Comparison of ENCODE assay signal across 15 cellular contexts in genomic region chr20:399182-399707, GRCh38.
"Had no signal": no experiment of that assay in that cellular context is flagged by ENCODE, and none has a peak within 500 bp of the region (broad histone marks: within the 10 kb centered on the region; RNA-seq: fewer than 3 reads in every experiment).

No MANE protein-coding gene starts in this region.

- H3K9me3 ChIP-seq: tibial artery had no signal

- H3K27me3 ChIP-seq: tibial artery had no signal

- FAIRE-seq: astrocyte, bronchial epithelial cell, urothelium cell line had no signal

- H3K9ac ChIP-seq: parathyroid adenoma had no signal

- H3K27me3 Mint-ChIP-seq: activated CD4-positive, alpha-beta memory T cell treated with anti-CD3 and anti-CD28 coated beads, Interleukin-2, amount 10 ng/mL, durations not matched to agents 7 days and 5 days; activated naive CD4-positive, alpha-beta T cell treated with anti-CD3 and anti-CD28 coated beads, Interleukin-2, amount 10 ng/mL, durations not matched to agents 7 days and 5 days; activated T-cell treated with anti-CD3 and anti-CD28 coated beads, Interleukin-2, amount 50 U/mL, for 24 hours; naive B cell had no signal

- H3K27ac ChIP-seq: parathyroid adenoma, tibial artery had no signal

- ATAC-seq: left colon; stimulated activated effector memory CD8-positive, alpha-beta T cell treated with anti-CD3 and anti-CD28 coated beads, Interleukin-12 subunit alpha, Interleukin-12 subunit beta, amount 100 ng/mL, for 72 hours had no signal

- H3K79me2 ChIP-seq: parathyroid adenoma had no signal

- H3K4me3 ChIP-seq: tibial artery had no signal

- H3K9me3 Mint-ChIP-seq: activated T-cell treated with anti-CD3 and anti-CD28 coated beads, Interleukin-2, amount 50 U/mL, for 24 hours; stimulated activated effector memory CD8-positive, alpha-beta T cell treated with anti-CD3 and anti-CD28 coated beads, Interleukin-12 subunit alpha, Interleukin-12 subunit beta, amount 100 ng/mL, for 72 hours had no signal

- H3K4me3 Mint-ChIP-seq: activated CD4-positive, alpha-beta memory T cell treated with anti-CD3 and anti-CD28 coated beads, Interleukin-2, amount 10 ng/mL, durations not matched to agents 7 days and 5 days; activated naive CD4-positive, alpha-beta T cell treated with anti-CD3 and anti-CD28 coated beads, Interleukin-2, amount 10 ng/mL, durations not matched to agents 7 days and 5 days; activated T-cell treated with anti-CD3 and anti-CD28 coated beads, Interleukin-2, amount 50 U/mL, for 24 hours; naive B cell; stimulated activated effector memory CD8-positive, alpha-beta T cell treated with anti-CD3 and anti-CD28 coated beads, Interleukin-12 subunit alpha, Interleukin-12 subunit beta, amount 100 ng/mL, for 72 hours had no signal

- DNase-seq: activated CD4-positive, alpha-beta memory T cell treated with anti-CD3 and anti-CD28 coated beads, Interleukin-2, amount 10 ng/mL, durations not matched to agents 7 days and 5 days; activated CD4-positive, CD25-positive, alpha-beta regulatory T cell treated with anti-CD3 and anti-CD28 coated beads, Interleukin-2, amount 50 U/mL, for 72 hours; activated naive CD4-positive, alpha-beta T cell treated with anti-CD3 and anti-CD28 coated beads, Interleukin-2, amount 10 ng/mL, durations not matched to agents 7 days and 5 days; activated T-cell treated with anti-CD3 and anti-CD28 coated beads, Interleukin-2, amount 50 U/mL, for 24 hours; dermis blood vessel endothelial cell; left colon; naive B cell; stimulated activated CD4-positive, alpha-beta T cell treated with anti-CD3 and anti-CD28 coated beads, Interleukin-2, amount 100 ng/mL, for 24 hours; T1000 had no signal

- H3K27ac Mint-ChIP-seq: activated CD4-positive, alpha-beta memory T cell treated with anti-CD3 and anti-CD28 coated beads, Interleukin-2, amount 10 ng/mL, durations not matched to agents 7 days and 5 days; activated naive CD4-positive, alpha-beta T cell treated with anti-CD3 and anti-CD28 coated beads, Interleukin-2, amount 10 ng/mL, durations not matched to agents 7 days and 5 days; activated T-cell treated with anti-CD3 and anti-CD28 coated beads, Interleukin-2, amount 50 U/mL, for 24 hours; stimulated activated effector memory CD8-positive, alpha-beta T cell treated with anti-CD3 and anti-CD28 coated beads, Interleukin-12 subunit alpha, Interleukin-12 subunit beta, amount 100 ng/mL, for 72 hours had no signal

- H3K4me1 ChIP-seq: tibial artery had no signal
